Comparison of ENCODE assay signal across 14 cellular contexts in the genomic region with DNA sequence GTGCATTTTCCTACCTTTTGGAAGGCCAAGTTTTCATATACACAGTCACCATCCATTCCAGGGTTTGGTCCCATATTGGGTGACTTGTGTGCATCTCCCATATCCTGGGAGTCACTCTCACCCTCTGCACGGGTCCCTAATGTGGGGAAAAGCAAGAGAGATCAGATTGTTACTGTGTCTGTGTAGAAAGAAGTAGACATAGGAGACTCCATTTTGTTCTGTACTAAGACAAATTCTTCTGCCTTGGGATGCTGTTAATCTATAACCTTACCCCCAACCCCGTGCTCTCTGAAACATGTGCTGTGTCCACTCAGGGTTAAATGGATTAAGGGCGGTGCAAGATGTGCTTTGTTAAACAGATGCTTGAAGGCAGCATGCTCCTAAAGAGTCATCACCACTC. TPM values are rescaled to one million over a fixed set of nuclear protein-coding genes. Genes with fewer than 3 reads are reported as not detected.
"Had no signal": no experiment of that assay in that cellular context is flagged by ENCODE, and none has a peak within 500 bp of the region (broad histone marks: within the 10 kb centered on the region; RNA-seq: fewer than 3 reads in every experiment).

No MANE protein-coding gene starts in this region.

RNA-seq across cellular contexts. Expression of a gene that starts 9.0 kb away (rescaled TPM):
- total RNA-seq: naive thymus-derived CD4-positive, alpha-beta T cell; natural killer cell; omental fat pad; osteocyte; right atrium auricular region; smooth muscle cell; suprapubic skin; transverse colon; upper lobe of right lung; urinary bladder had no signal
- polyA plus RNA-seq: naive thymus-derived CD4-positive, alpha-beta T cell; neural cell; pancreas had no signal

RNA-seq across cellular contexts. Expression of a gene that starts 21.1 kb away (rescaled TPM):
- polyA plus RNA-seq: neural cell had no signal

RNA-seq across cellular contexts. Expression of a gene that starts 44.0 kb away (rescaled TPM):
- total RNA-seq: natural killer cell, omental fat pad, posterior vena cava, pulmonary artery endothelial cell, right atrium auricular region had no signal
